8 cellular contexts compared by ENCODE assay signal in the genomic region with DNA sequence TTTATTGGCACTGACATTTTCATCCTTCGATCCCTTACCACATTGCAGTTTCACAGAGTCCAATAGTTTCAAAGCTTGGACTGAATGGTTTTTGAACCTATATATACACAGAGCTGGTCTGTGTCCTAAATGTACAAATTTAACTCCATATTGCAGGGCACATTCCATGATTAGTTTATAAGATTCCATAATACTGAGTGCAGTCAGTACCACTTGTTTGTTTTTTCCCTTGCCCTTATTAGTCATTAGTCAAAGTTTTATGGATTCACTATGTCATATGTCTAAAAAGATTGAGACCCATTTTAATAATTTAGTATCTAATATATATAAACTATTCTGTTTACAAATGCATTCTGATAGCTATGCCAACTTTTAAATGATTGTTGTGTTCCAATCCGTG.
"Had no signal": no experiment of that assay in that cellular context is flagged by ENCODE, and none has a peak within 500 bp of the region (broad histone marks: within the 10 kb centered on the region; RNA-seq: fewer than 3 reads in every experiment).

No MANE protein-coding gene starts in this region.

- H3K4me2 ChIP-seq: GM23338 had no signal

- H3K27ac ChIP-seq: GM23248 had no signal

- H3K9ac ChIP-seq: GM23248 had no signal

- H3K9me3 ChIP-seq: HAP-1 had no signal

- ATAC-seq: GM23338, HCT116 had no signal

- H3K4me1 ChIP-seq: HAP-1 had no signal

- H3K36me3 ChIP-seq: HAP-1 had no signal

- H2AFZ ChIP-seq: GM23248, GM23338 had no signal

- H3K4me3 ChIP-seq: GM23248, GM23338, HAP-1 had no signal

- DNase-seq: GM23248, GOT3, H7, H9, HFFc6 had no signal
